ENCODE assay signal across 12 cellular contexts in genomic region chr7:130878785-130879184, GRCh38.
DNase-seq lines count a peak whose midpoint lies in the region; ATAC-seq, FAIRE-seq and TF ChIP-seq lines count a peak whose summit lies in the region.
"Had no signal": no experiment of that assay in that cellular context is flagged by ENCODE, and none has a peak within 500 bp of the region (broad histone marks: within the 10 kb centered on the region; RNA-seq: fewer than 3 reads in every experiment).

No MANE protein-coding gene starts in this region.

- no peaks in the 10 kb centered on the region for H3K27me3 Mint-ChIP-seq in central memory CD8-positive, alpha-beta T cell

- TF ChIP-seq POLR2A in HepG2 (IDR thresholded peaks at IDR 0.05; ENCODE audit: insufficient read depth in 1 of 2, low read depth in 2 of 2, low read length in 2 of 2) (no peak), right lobe of liver (IDR thresholded peaks at IDR 0.05) (no peak), thyroid gland (IDR thresholded peaks at IDR 0.05) (no peak)

- peaks cover 8% of the 10 kb centered on the region for H3K79me2 ChIP-seq in HepG2 (ENCODE audit: insufficient read depth, low read length)

- DNase-seq in HepG2 (ENCODE audit: low spot score) (no peak), right lobe of liver (no peak), SK-MEL-5 (ENCODE audit: low read depth, low spot score) (peak; percentile 4), thyroid gland (no peak), DMS153 (lab: John Stamatoyannopoulos, UW) (no peak), activated T-cell treated with anti-CD3 and anti-CD28 coated beads for 4 hours (no peak), heart right ventricle (no peak)
- no peak for DNase-seq in central memory CD8-positive, alpha-beta T cell (ENCODE audit: low spot score in 2 of 2)
- DNase-seq: transverse colon had no signal

- H3K9me3 Mint-ChIP-seq in central memory CD8-positive, alpha-beta T cell = no peaks in the 10 kb centered on the region
- H3K9me3 Mint-ChIP-seq: GM23338 had no signal

- TF ChIP-seq EP300 in HepG2 (IDR thresholded peaks at IDR 0.05; ENCODE audit: low read depth in 2 of 2, low read length in 2 of 2) = no peak
- no peak for TF ChIP-seq EP300 in HepG2 (CRISPR knock-in tag; IDR thresholded peaks at IDR 0.05; ENCODE audit: borderline replicate concordance)

- H3K27ac ChIP-seq in HepG2 (ENCODE audit: extremely low read length, insufficient read depth, low read length) = no peak overlapping the region
- H3K27ac ChIP-seq in right lobe of liver = no peak overlapping the region
- peak overlapping the region; percentile 100 for H3K27ac ChIP-seq in thyroid gland
- H3K27ac ChIP-seq in heart right ventricle = no peak overlapping the region
- H3K27ac ChIP-seq: BLaER1, transverse colon had no signal

- H3K27me3 ChIP-seq in HepG2 (ENCODE audit: control insufficient read depth in 1 of 2, insufficient read depth in 2 of 2, low read length in 2 of 2) (no peaks in the 10 kb centered on the region), right lobe of liver (no peaks in the 10 kb centered on the region), thyroid gland (no peaks in the 10 kb centered on the region), heart right ventricle (no peaks in the 10 kb centered on the region)
- H3K27me3 ChIP-seq: BLaER1, transverse colon had no signal

- peaks cover 7% of the 10 kb centered on the region; the same call in 1 of the 2 replicates for H4K20me1 ChIP-seq in HepG2 (ENCODE audit: insufficient read depth, low read length)

- H3K4me2 ChIP-seq in HepG2 (ENCODE audit: low read depth, low read length) = no peak overlapping the region
- H3K4me2 ChIP-seq: BLaER1, GM23338 had no signal

- intact Hi-C loops in HepG2 (cut with micrococcal nuclease; ENCODE audit: unreplicated experiment) = no loop called here
- intact Hi-C loops in right lobe of liver (cut with DNase I) = no loop called here
- intact Hi-C loops in thyroid gland (cut with DNase I) = no loop called here
- intact Hi-C loops in heart right ventricle (cut with DNase I) = no loop called here

- H3K4me1 ChIP-seq in HepG2 (ENCODE audit: insufficient read depth, low read length) (peaks cover 41% of the 10 kb centered on the region), right lobe of liver (peaks cover 0 to 18% (median 0%) of the 10 kb centered on the region in 4 donors), thyroid gland (peaks cover 65 to 72% of the 10 kb centered on the region in 2 donors), heart right ventricle (peaks cover 13 to 61% (median 32%) of the 10 kb centered on the region in 9 donors)

- no peak for TF ChIP-seq RAD21 in HepG2 (CRISPR knock-in tag; IDR thresholded peaks at IDR 0.05)

- H3K36me3 Mint-ChIP-seq in central memory CD8-positive, alpha-beta T cell (ENCODE audit: insufficient read depth) = peaks cover 70% of the 10 kb centered on the region

- ATAC-seq in HepG2 (no peak), right lobe of liver (no peak), heart right ventricle (no peak)
- no peak for ATAC-seq in central memory CD8-positive, alpha-beta T cell (replicated peaks; ENCODE audit: extremely low read depth, poor library complexity, severe bottlenecking)
- ATAC-seq: GM23338 had no signal

- POLR2A ChIA-PET in HepG2 (lab: Yijun Ruan, JAX) = no interaction called here

- no TSS peak for BruUV-seq in HepG2 (replicated peaks; lab: Mats Ljungman, UMichigan)

- TF ChIP-seq CTCF in HepG2 (CRISPR knock-in tag; IDR thresholded peaks at IDR 0.05) (no peak), right lobe of liver (IDR thresholded peaks at IDR 0.05) (no peak), thyroid gland (IDR thresholded peaks at IDR 0.05) (no peak), heart right ventricle (IDR thresholded peaks at IDR 0.05) (no peak)

- H3K4me3 ChIP-seq in HepG2 (replicated peaks in 1 of 3; ENCODE audit: insufficient read depth in 1 of 3, low read depth in 2 of 3, low read length in 3 of 3) (no peak overlapping the region), right lobe of liver (no peak overlapping the region), thyroid gland (replicated peaks in 1 of 3) (no peak overlapping the region), heart right ventricle (no peak overlapping the region)
- H3K4me3 ChIP-seq: BLaER1, GM23338, transverse colon had no signal

- H3K9ac ChIP-seq in HepG2 (ENCODE audit: insufficient read depth, low read depth, low read length) = no peak overlapping the region
- H3K9ac ChIP-seq: BLaER1 had no signal

- H2AFZ ChIP-seq in HepG2 (ENCODE audit: low read length) = no peak overlapping the region
- H2AFZ ChIP-seq: GM23338 had no signal

- no peak overlapping the region for H3K4me3 Mint-ChIP-seq in central memory CD8-positive, alpha-beta T cell
- H3K4me3 Mint-ChIP-seq: GM23338 had no signal

- H3K27ac Mint-ChIP-seq in central memory CD8-positive, alpha-beta T cell (ENCODE audit: low read depth) = peak overlapping the region; percentile 32
- H3K27ac Mint-ChIP-seq: GM23338 had no signal

- in situ Hi-C loops in HepG2 (cut with HindIII; ENCODE audit: extremely low pct_ligation_motif_present, low pct_unique_long_range_greater_than_20kb) = no loop called here
- in situ Hi-C loops in SK-MEL-5 (cut with HindIII; ENCODE audit: low pct_unique_long_range_greater_than_20kb, low sequenced_read_pairs) = no loop called here

- WGBS in HepG2 (ENCODE audit: low lambda C conversion rate) = 99% methylated on average over 2 of the region's 2 CpGs
- WGBS in right lobe of liver (ENCODE audit: insufficient coverage, low coverage, low lambda C conversion rate, missing lambda C conversion rate) = 62% methylated on average over 2 of the region's 2 CpGs
- 79 to 81% methylated on average over 2 of the region's 2 CpGs for WGBS in thyroid gland, 2 donors
- 55 to 64% methylated on average over 2 of the region's 2 CpGs for WGBS in heart right ventricle, 2 donors

- CTCF ChIA-PET in HepG2 (lab: Yijun Ruan, JAX; ENCODE audit: low intra/inter-chr PET ratio, low total read pairs) = no interaction called here

- H3K36me3 ChIP-seq in HepG2 (replicated peaks in 1 of 2; ENCODE audit: control insufficient read depth in 1 of 2, insufficient read depth in 2 of 2, low read length in 2 of 2) = peaks cover 17 to 61% of the 10 kb centered on the region in 2 experiments
- H3K36me3 ChIP-seq in right lobe of liver = peaks cover 0 to 36% (median 18%) of the 10 kb centered on the region in 4 donors
- peaks cover 19 to 24% of the 10 kb centered on the region in 2 donors for H3K36me3 ChIP-seq in thyroid gland
- H3K36me3 ChIP-seq in heart right ventricle = peaks cover 0 to 99% (median 23%) of the 10 kb centered on the region in 9 donors

- H3K9me3 ChIP-seq in HepG2 (ENCODE audit: low read length) (no peaks in the 10 kb centered on the region), right lobe of liver (no peaks in the 10 kb centered on the region), thyroid gland (no peaks in the 10 kb centered on the region), heart right ventricle (no peaks in the 10 kb centered on the region)
- H3K9me3 ChIP-seq: BLaER1, transverse colon had no signal

- FAIRE-seq in HepG2 (lab: Jason Lieb, UNC) = no peak
- FAIRE-seq: keratinocyte had no signal

- H3K4me1 Mint-ChIP-seq in central memory CD8-positive, alpha-beta T cell = peaks cover 40% of the 10 kb centered on the region

TF ChIP-seq in HepG2, 621 proteins besides CTCF, POLR2A, EP300 and RAD21:
- TF ChIP-seq SALL2 (CRISPR knock-in tag; IDR thresholded peaks at IDR 0.05) = no peak
- no peak for TF ChIP-seq MYNN (CRISPR knock-in tag; IDR thresholded peaks at IDR 0.05; ENCODE audit: low read depth)
- peak; percentile 78 for TF ChIP-seq RBM22 (optimal IDR thresholded peaks at IDR 0.05; ENCODE audit: low read length)
- no peak for TF ChIP-seq ZIK1 (CRISPR knock-in tag; IDR thresholded peaks at IDR 0.05; ENCODE audit: borderline replicate concordance, low read depth)
- no peak for TF ChIP-seq PHF5A (CRISPR knock-in tag; IDR thresholded peaks at IDR 0.05; ENCODE audit: low read depth, unreplicated experiment)

Comparison
In these comparisons a context has a peak if more than half of its experiments do, and no peak if none do; other contexts are left out.
1. H3K27ac ChIP-seq: peak in thyroid gland (3 of 3); none in HepG2 (single experiment), right lobe of liver (0 of 3) and heart right ventricle (0 of 10).